In the genomic region with DNA sequence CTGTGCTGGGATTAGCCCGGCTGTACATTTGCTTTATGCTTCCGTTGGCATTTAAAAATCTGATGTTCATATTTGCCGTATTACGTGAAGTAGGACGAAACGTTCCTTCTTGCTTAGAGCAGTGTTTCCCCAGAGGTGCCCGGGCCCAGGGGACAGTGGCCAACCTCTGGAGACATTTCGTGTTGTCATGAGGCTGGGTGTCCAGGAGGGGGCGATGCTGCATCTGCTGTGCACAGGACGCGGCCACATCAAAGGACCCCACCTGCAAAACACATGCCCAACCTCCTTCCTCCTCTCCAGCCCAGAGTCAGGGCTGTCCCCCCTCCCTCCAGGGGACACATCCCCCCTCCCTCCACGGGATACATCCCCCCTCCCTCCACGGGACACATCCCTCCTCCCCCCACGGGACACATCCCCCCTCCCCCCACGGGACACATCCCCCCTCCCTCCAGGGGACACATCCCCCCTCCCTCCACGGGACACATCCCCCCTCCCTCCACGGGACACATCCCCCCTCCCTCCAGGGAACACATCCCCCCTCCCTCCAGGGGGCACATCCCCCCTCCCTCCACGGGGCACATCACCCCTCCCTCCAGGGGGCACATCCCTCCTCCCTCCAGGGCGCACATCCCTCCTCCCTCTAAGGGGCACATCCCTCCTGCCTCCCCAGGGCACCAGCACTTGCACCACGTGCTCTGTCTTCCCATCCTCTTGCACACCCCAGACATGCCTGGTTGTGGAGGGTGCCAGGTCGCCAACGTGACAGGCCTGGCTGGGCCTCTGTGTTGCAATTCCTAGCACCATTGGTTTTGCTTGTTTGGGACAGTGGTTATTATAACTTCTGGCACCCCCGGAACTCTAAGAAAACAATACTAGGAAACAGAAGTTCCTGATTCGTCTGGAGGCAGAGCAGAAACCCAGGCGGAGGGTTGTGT, we compare ENCODE assay signal across 7 cellular contexts. TPM values are rescaled to one million over a fixed set of nuclear protein-coding genes. Genes with fewer than 3 reads are reported as not detected.
DNase-seq lines count a peak whose midpoint lies in the region; ATAC-seq, FAIRE-seq and TF ChIP-seq lines count a peak whose summit lies in the region.

No MANE protein-coding gene starts in this region.

- ATAC-seq in foreskin keratinocyte = peak; percentile 36
- no peak for ATAC-seq in omental fat pad (ENCODE audit: low FRiP score)

- TF ChIP-seq CTCF in foreskin keratinocyte (conservative IDR thresholded peaks at IDR 0.05) = peak; percentile 88
- TF ChIP-seq CTCF in omental fat pad (IDR thresholded peaks at IDR 0.05) = peak in 1 of 3 donors; percentile 49
- peak; percentile 66 to 84 for TF ChIP-seq CTCF in suprapubic skin (IDR thresholded peaks at IDR 0.05)

- FAIRE-seq in GM12892 (lab: Jason Lieb, UNC) = peak; percentile 92

- no peaks in the 10 kb centered on the region for H3K4me1 ChIP-seq in foreskin keratinocyte
- H3K4me1 ChIP-seq in suprapubic skin = peaks cover 57% of the 10 kb centered on the region

- TF ChIP-seq POLR2A in GM12892 (IDR thresholded peaks at IDR 0.05; ENCODE audit: low read depth, low read length) = no peak
- no peak for TF ChIP-seq POLR2A in suprapubic skin (IDR thresholded peaks at IDR 0.05)

- H3K27ac ChIP-seq in foreskin keratinocyte (no peak overlapping the region), suprapubic skin (peak overlapping the region; percentile 70)

- H3K4me3 ChIP-seq in Jurkat, Clone E6-1 (ENCODE audit: low read length) = peak overlapping the region; percentile 79
- H3K4me3 ChIP-seq in suprapubic skin = peak overlapping the region; percentile 9

- WGBS in suprapubic skin = 16% methylated on average over 15 of the region's 25 CpGs

- no peaks in the 10 kb centered on the region for H3K9me3 ChIP-seq in suprapubic skin

- peak; percentile 65 for DNase-seq in GM12892 (ENCODE audit: insufficient read length)
- peak; percentile 94 for DNase-seq in Jurkat, Clone E6-1 (ENCODE audit: low read depth, low spot score)
- peak; percentile 65 for DNase-seq in RPMI7951 (ENCODE audit: low read depth)
- peak; percentile 76 for DNase-seq in activated T-helper 9 cell treated with anti-CD3 and anti-CD28 coated beads, Interleukin-2, amount 50 U/mL, for 16 hours (ENCODE audit: low read depth)
- peak in 1 of 2 donors; percentile 63 for DNase-seq in foreskin keratinocyte
- peak; percentile 87 for DNase-seq in omental fat pad (ENCODE audit: low spot score)
- peak; percentile 94 to 96 for DNase-seq in suprapubic skin (ENCODE audit: low spot score in 2 of 2)

- H3K36me3 ChIP-seq in suprapubic skin = peaks cover 1% of the 10 kb centered on the region

- H3K27me3 ChIP-seq in foreskin keratinocyte = no peaks in the 10 kb centered on the region
- H3K27me3 ChIP-seq in suprapubic skin = no peaks in the 10 kb centered on the region

- TF ChIP-seq EP300 in suprapubic skin (IDR thresholded peaks at IDR 0.05) = no peak

RNA-seq across cellular contexts. Expression of a gene that starts 46.7 kb away (rescaled TPM):
- 0.51 TPM for polyA plus RNA-seq in GM12892 (2012; ENCODE audit: missing spikeins)
- 2.3 TPM for polyA plus RNA-seq in Jurkat, Clone E6-1 (2012; ENCODE audit: insufficient read depth, insufficient read length)
- 91.2 and 119 TPM in 2 replicates for total RNA-seq in RPMI7951 (2014; rRNA removed; shearing (Covaris generic))
- total RNA-seq in foreskin keratinocyte = 230 and 426 TPM in 2 replicates
- 282 and 494 TPM in 2 replicates for polyA plus RNA-seq in foreskin keratinocyte
- total RNA-seq in omental fat pad = 100 to 1,000 TPM; 129 to 207 (median 164) TPM
- total RNA-seq in suprapubic skin = 100 to 1,000 TPM; 175 to 286 (median 224) TPM

RNA-seq across cellular contexts. Expression of a gene that starts 58.2 kb away (rescaled TPM):
- polyA plus RNA-seq in GM12892 (2012; ENCODE audit: missing spikeins) = 0.45 TPM
- 4.1 TPM for polyA plus RNA-seq in Jurkat, Clone E6-1 (2012; ENCODE audit: insufficient read depth, insufficient read length)
- total RNA-seq in RPMI7951 (2014; rRNA removed; shearing (Covaris generic)) = 0.60 and 0.78 TPM in 2 replicates
- total RNA-seq in foreskin keratinocyte (0.95 and 1.4 TPM in 2 replicates), omental fat pad (10 to 100 TPM in 2 of 4 donors, 1 to 10 TPM in 2; 2.7 to 19.1 (median 11.7) TPM), suprapubic skin (1 to 10 TPM in 2 of 4 donors, under 1 TPM in 2; 0.26 to 3.8 (median 1.7) TPM)
- polyA plus RNA-seq in foreskin keratinocyte = 1.2 and 2.0 TPM in 2 replicates
